ENCODE assay signal across 1 cellular context in the genomic region with DNA sequence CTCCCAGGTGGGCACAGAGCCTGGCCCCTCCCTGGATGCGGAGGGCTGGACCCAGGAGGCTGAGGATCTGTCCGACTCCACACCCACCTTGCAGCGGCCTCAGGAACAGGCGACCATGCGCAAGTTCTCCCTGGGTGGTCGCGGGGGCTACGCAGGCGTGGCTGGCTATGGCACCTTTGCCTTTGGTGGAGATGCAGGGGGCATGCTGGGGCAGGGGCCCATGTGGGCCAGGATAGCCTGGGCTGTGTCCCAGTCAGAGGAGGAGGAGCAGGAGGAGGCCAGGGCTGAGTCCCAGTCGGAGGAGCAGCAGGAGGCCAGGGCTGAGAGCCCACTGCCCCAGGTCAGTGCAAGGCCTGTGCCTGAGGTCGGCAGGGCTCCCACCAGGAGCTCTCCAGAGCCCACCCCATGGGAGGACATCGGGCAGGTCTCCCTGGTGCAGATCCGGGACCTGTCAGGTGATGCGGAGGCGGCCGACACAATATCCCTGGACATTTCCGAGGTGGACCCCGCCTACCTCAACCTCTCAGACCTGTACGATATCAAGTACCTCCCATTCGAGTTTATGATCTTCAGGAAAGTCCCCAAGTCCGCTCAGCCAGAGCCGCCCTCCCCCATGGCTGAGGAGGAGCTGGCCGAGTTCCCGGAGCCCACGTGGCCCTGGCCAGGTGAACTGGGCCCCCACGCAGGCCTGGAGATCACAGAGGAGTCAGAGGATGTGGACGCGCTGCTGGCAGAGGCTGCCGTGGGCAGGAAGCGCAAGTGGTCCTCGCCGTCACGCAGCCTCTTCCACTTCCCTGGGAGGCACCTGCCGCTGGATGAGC.
TF ChIP-seq lines count a peak whose summit lies in the region.

No MANE protein-coding gene starts in this region.

TF ChIP-seq in HEK293, 187 proteins besides CTCF, POLR2A, EP300 and RAD21 (continued from another document):
- TF ChIP-seq ZNF623 (tag by site-specific recombination; IDR thresholded peaks at IDR 0.05) = no peak
- no peak for TF ChIP-seq ZNF449 (tag by site-specific recombination; IDR thresholded peaks at IDR 0.05)
- peak; percentile 22; the same call in 1 of the 2 replicates for TF ChIP-seq ZFHX2 (tag by site-specific recombination; conservative IDR thresholded peaks at IDR 0.05)
- no peak for TF ChIP-seq IKZF3 (tag by site-specific recombination; IDR thresholded peaks at IDR 0.05)
- TF ChIP-seq, protein P1, sequence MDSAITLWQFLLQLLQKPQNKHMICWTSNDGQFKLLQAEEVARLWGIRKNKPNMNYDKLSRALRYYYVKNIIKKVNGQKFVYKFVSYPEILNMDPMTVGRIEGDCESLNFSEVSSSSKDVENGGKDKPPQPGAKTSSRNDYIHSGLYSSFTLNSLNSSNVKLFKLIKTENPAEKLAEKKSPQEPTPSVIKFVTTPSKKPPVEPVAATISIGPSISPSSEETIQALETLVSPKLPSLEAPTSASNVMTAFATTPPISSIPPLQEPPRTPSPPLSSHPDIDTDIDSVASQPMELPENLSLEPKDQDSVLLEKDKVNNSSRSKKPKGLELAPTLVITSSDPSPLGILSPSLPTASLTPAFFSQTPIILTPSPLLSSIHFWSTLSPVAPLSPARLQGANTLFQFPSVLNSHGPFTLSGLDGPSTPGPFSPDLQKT (IDR thresholded peaks at IDR 0.05; ENCODE audit: borderline replicate concordance, low read depth, low read length) = no peak
